13 cellular contexts compared by ENCODE assay signal in the genomic region with DNA sequence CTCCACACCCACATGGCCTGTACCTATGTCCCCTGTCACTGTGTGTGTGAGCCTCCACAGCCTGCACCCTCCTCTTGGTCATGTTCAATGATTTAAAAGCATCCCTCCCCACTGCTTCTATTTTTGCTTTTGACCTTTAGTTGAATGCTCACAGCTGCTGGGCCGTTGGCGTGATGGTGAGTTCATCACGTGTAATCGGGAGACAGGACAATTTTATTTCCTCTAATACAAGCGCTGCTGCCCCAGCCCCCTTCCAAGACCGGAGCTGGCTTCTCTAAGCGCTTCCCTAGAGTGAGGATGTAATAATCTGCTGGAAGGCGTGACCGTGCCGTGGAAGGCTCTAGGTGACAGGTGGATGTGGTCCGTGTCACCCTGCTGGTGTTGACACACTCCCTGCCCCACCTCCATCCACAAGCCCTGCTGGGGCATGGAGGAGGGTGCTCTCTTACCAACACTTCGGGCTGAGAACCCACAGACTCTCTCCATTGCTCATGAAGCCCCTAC. TPM values are rescaled to one million over a fixed set of nuclear protein-coding genes. Genes with fewer than 3 reads are reported as not detected.
DNase-seq lines count a peak whose midpoint lies in the region; ATAC-seq, FAIRE-seq and TF ChIP-seq lines count a peak whose summit lies in the region.
"Had no signal": no experiment of that assay in that cellular context is flagged by ENCODE, and none has a peak within 500 bp of the region (broad histone marks: within the 10 kb centered on the region; RNA-seq: fewer than 3 reads in every experiment).

No MANE protein-coding gene starts in this region.

- no peak overlapping the region for H3K27ac ChIP-seq in mesenchymal stem cell (ENCODE audit: low read length, poor library complexity, severe bottlenecking)

- intact Hi-C loops in natural killer cell (cut with micrococcal nuclease), result no loop called here

- H3K79me1 ChIP-seq in mesenchymal stem cell (replicated peaks; ENCODE audit: low read length, poor library complexity, severe bottlenecking), result peaks cover 2% of the 10 kb centered on the region

- no peaks in the 10 kb centered on the region for H3K9me3 ChIP-seq in mesenchymal stem cell (ENCODE audit: control insufficient read depth, low read length)

- H2BK120ac ChIP-seq in mesenchymal stem cell (ENCODE audit: low read depth, low read length), result no peak overlapping the region

- H3K4me1 Mint-ChIP-seq in stimulated activated naive B cell treated with anti-CD40 and anti-IgM and Interleukin-4, amounts not matched to agents 10 μg/mL and 1 μg/mL and 100 μg/mL, for 72 hours, result peaks cover 5 to 13% of the 10 kb centered on the region in 2 donors
- no peaks in the 10 kb centered on the region for H3K4me1 Mint-ChIP-seq in natural killer cell

- H3K27ac Mint-ChIP-seq in stimulated activated naive B cell treated with anti-CD40 and anti-IgM and Interleukin-4, amounts not matched to agents 10 μg/mL and 1 μg/mL and 100 μg/mL, for 72 hours, result peak overlapping the region; percentile 20
- H3K27ac Mint-ChIP-seq in natural killer cell, result no peak overlapping the region
- H3K27ac Mint-ChIP-seq: activated T-helper 2 cell treated with anti-CD3 and anti-CD28 coated beads, Interferon-gamma antibody, Interleukin-2, Interleukin-4, amounts not matched to agents 10 μg/mL and 5 μg/mL and 100 μg/mL, durations not matched to agents 14 hours and 24 hours and 36 hours; CD4-positive, CD25-positive, alpha-beta regulatory T cell had no signal

- no peak overlapping the region for H2AFZ ChIP-seq in mesenchymal stem cell (ENCODE audit: low read depth, low read length)

- H3K14ac ChIP-seq in mesenchymal stem cell (ENCODE audit: low read length in 2 of 2), result no peak overlapping the region

- H3K4me3 Mint-ChIP-seq in stimulated activated naive B cell treated with anti-CD40 and anti-IgM and Interleukin-4, amounts not matched to agents 10 μg/mL and 1 μg/mL and 100 μg/mL, for 72 hours, result no peak overlapping the region
- no peak overlapping the region for H3K4me3 Mint-ChIP-seq in natural killer cell
- H3K4me3 Mint-ChIP-seq: CD4-positive, CD25-positive, alpha-beta regulatory T cell had no signal

- WGBS in mesenchymal stem cell, result 75% methylated on average over 11 of the region's 12 CpGs

- FAIRE-seq in GM12891 (lab: Jason Lieb, UNC), result no peak

- H2BK12ac ChIP-seq in mesenchymal stem cell (ENCODE audit: low read length in 2 of 2), result peak overlapping the region in 1 of 2 experiments; percentile 32

- H3K9ac ChIP-seq in mesenchymal stem cell (ENCODE audit: low read length), result no peak overlapping the region

- peak in 1 of 2 donors; percentile 30 for ATAC-seq in stimulated activated naive B cell treated with anti-CD40 and anti-IgM and Interleukin-4, amounts not matched to agents 10 μg/mL and 1 μg/mL and 100 μg/mL, for 72 hours (replicated peaks)
- ATAC-seq in natural killer cell, result no peak

- TF ChIP-seq CTCF in epithelial cell of esophagus (IDR thresholded peaks at IDR 0.05; ENCODE audit: insufficient read depth, low read depth, low read length, missing control alignments) (no peak), natural killer cell (IDR thresholded peaks at IDR 0.05) (no peak)

- no peak overlapping the region for H4K8ac ChIP-seq in mesenchymal stem cell (ENCODE audit: low read length)

- H4K91ac ChIP-seq in mesenchymal stem cell (ENCODE audit: low read length), result no peak overlapping the region

- peaks cover 3 to 6% of the 10 kb centered on the region in 2 donors for H3K27me3 Mint-ChIP-seq in stimulated activated naive B cell treated with anti-CD40 and anti-IgM and Interleukin-4, amounts not matched to agents 10 μg/mL and 1 μg/mL and 100 μg/mL, for 72 hours
- no peaks in the 10 kb centered on the region for H3K27me3 Mint-ChIP-seq in natural killer cell (ENCODE audit: low read depth in 2 of 2)
- H3K27me3 Mint-ChIP-seq: CD4-positive, CD25-positive, alpha-beta regulatory T cell had no signal

- no peak overlapping the region for H2BK5ac ChIP-seq in mesenchymal stem cell (ENCODE audit: low read depth, low read length, poor library complexity, severe bottlenecking)

- H3K23ac ChIP-seq in mesenchymal stem cell (ENCODE audit: low read length in 2 of 2), result no peak overlapping the region

- no peaks in the 10 kb centered on the region for H3K36me3 Mint-ChIP-seq in stimulated activated naive B cell treated with anti-CD40 and anti-IgM and Interleukin-4, amounts not matched to agents 10 μg/mL and 1 μg/mL and 100 μg/mL, for 72 hours
- no peaks in the 10 kb centered on the region for H3K36me3 Mint-ChIP-seq in natural killer cell
- H3K36me3 Mint-ChIP-seq: CD4-positive, CD25-positive, alpha-beta regulatory T cell had no signal

- H3K4ac ChIP-seq in mesenchymal stem cell (ENCODE audit: low read depth in 1 of 2, low read length in 2 of 2), result no peak overlapping the region

- no peak overlapping the region for H3K4me2 ChIP-seq in mesenchymal stem cell (ENCODE audit: low read length, poor library complexity, severe bottlenecking)

- H3K18ac ChIP-seq in mesenchymal stem cell (ENCODE audit: low read depth in 1 of 2, low read length in 2 of 2), result no peak overlapping the region

- peak overlapping the region; percentile 20 for H2AK5ac ChIP-seq in mesenchymal stem cell (ENCODE audit: low read length, severe bottlenecking)

- H3K27me3 ChIP-seq in mesenchymal stem cell (ENCODE audit: control insufficient read depth in 1 of 2, insufficient read depth in 1 of 2, low read length in 2 of 2), result peaks cover 0 to 40% of the 10 kb centered on the region in 2 experiments

- H3K4me3 ChIP-seq in epithelial cell of esophagus (ENCODE audit: low read length) (peak overlapping the region; percentile 38), mesenchymal stem cell (ENCODE audit: insufficient read depth in 1 of 2, low read depth in 1 of 2, low read length in 2 of 2) (no peak overlapping the region)

- H3K36me3 ChIP-seq in mesenchymal stem cell (ENCODE audit: control insufficient read depth in 1 of 2, insufficient read depth in 2 of 2, low read depth in 1 of 2, low read length in 2 of 2), result no peaks in the 10 kb centered on the region

- TF ChIP-seq POLR2A in GM12891 (IDR thresholded peaks at IDR 0.05; ENCODE audit: low read depth, low read length), result no peak

- no peaks in the 10 kb centered on the region for H3K9me3 Mint-ChIP-seq in stimulated activated naive B cell treated with anti-CD40 and anti-IgM and Interleukin-4, amounts not matched to agents 10 μg/mL and 1 μg/mL and 100 μg/mL, for 72 hours
- no peaks in the 10 kb centered on the region for H3K9me3 Mint-ChIP-seq in natural killer cell
- H3K9me3 Mint-ChIP-seq: activated T-helper 2 cell treated with anti-CD3 and anti-CD28 coated beads, Interferon-gamma antibody, Interleukin-2, Interleukin-4, amounts not matched to agents 10 μg/mL and 5 μg/mL and 100 μg/mL, durations not matched to agents 14 hours and 24 hours and 36 hours; CD4-positive, CD25-positive, alpha-beta regulatory T cell had no signal

- H3K4me1 ChIP-seq in mesenchymal stem cell (ENCODE audit: control insufficient read depth, insufficient read depth, low read depth, low read length), result peaks cover 59% of the 10 kb centered on the region

- DNase-seq in NAMALWA (ENCODE audit: low spot score) (peak; percentile 44), epithelial cell of esophagus (ENCODE audit: low read depth) (no peak), mesenchymal stem cell (no peak), natural killer cell (no peak), AG20443 (ENCODE audit: low spot score) (no peak), GM12891 (ENCODE audit: insufficient read length, low spot score) (no peak), iPS-NIHi7 (ENCODE audit: extremely low spot score) (no peak)
- no peak for DNase-seq in stimulated activated naive B cell treated with anti-CD40 and anti-IgM and Interleukin-4, amounts not matched to agents 10 μg/mL and 1 μg/mL and 100 μg/mL, for 72 hours
- DNase-seq: activated CD4-positive, alpha-beta T cell treated with anti-CD3 and anti-CD28 coated beads for 48 hours; CD4-positive, CD25-positive, alpha-beta regulatory T cell; central memory CD4-positive, alpha-beta T cell; SW 1271 had no signal

- no peak overlapping the region for H2BK15ac ChIP-seq in mesenchymal stem cell (ENCODE audit: low read depth, poor library complexity, severe bottlenecking)

TF ChIP-seq in GM12891, 5 proteins besides CTCF, POLR2A, EP300 and RAD21:
- TF ChIP-seq TAF1 (IDR thresholded peaks at IDR 0.05; ENCODE audit: low read depth, low read length), result no peak
- no peak for TF ChIP-seq POLR2AphosphoS5 (IDR thresholded peaks at IDR 0.05; ENCODE audit: low read depth, low read length)
- TF ChIP-seq POU2F2 (IDR thresholded peaks at IDR 0.05; ENCODE audit: low read depth, low read length), result no peak
- no peak for TF ChIP-seq SPI1 (IDR thresholded peaks at IDR 0.05; ENCODE audit: low read depth, low read length)
- no peak for TF ChIP-seq PAX5 (IDR thresholded peaks at IDR 0.05; ENCODE audit: insufficient read depth, low read length, severe bottlenecking)

RNA-seq across cellular contexts. Expression of gene CCDC85C, which starts 25.4 kb away (rescaled TPM):
- 1.1 TPM for polyA plus RNA-seq in mesenchymal stem cell (2013, experiment 1 of 2)
- polyA plus RNA-seq in mesenchymal stem cell (2013, experiment 2 of 2), result 1.2 TPM
- 1 to 10 TPM in 2 of 3 donors, under 1 TPM in 1; 0.73 to 4.3 (median 2.8) TPM for total RNA-seq in natural killer cell
- polyA plus RNA-seq in GM12891 (2012; ENCODE audit: low read depth, missing spikeins), result 0.82 TPM
